Comparison of ENCODE assay signal across 21 cellular contexts in genomic region chr4:152896819-152897218, GRCh38. TPM values are rescaled to one million over a fixed set of nuclear protein-coding genes. Genes with fewer than 3 reads are reported as not detected.
DNase-seq lines count a peak whose midpoint lies in the region; ATAC-seq and TF ChIP-seq lines count a peak whose summit lies in the region.
"Had no signal": no experiment of that assay in that cellular context is flagged by ENCODE, and none has a peak within 500 bp of the region (broad histone marks: within the 10 kb centered on the region; RNA-seq: fewer than 3 reads in every experiment).

No MANE protein-coding gene starts in this region.

- no peak overlapping the region for H3K4me3 Mint-ChIP-seq in stimulated activated naive CD8-positive, alpha-beta T cell treated with anti-CD3 and anti-CD28 coated beads, Interleukin-15, amount 100 ng/mL, for 72 hours
- no peak overlapping the region for H3K4me3 Mint-ChIP-seq in endothelial cell (ENCODE audit: unreplicated experiment)
- H3K4me3 Mint-ChIP-seq: activated naive CD8-positive, alpha-beta T cell treated with anti-CD3 and anti-CD28 coated beads, Interleukin-2, amount 50 U/mL, for 24 hours; CD8-positive, alpha-beta T cell; stimulated activated naive CD8-positive, alpha-beta T cell treated with anti-CD3 and anti-CD28 coated beads, Interleukin-15, Interleukin-2, amounts not matched to agents 100 ng/mL and 50 ng/mL, for 24 hours had no signal

- peaks cover 17% of the 10 kb centered on the region for H3K36me3 Mint-ChIP-seq in endothelial cell (ENCODE audit: low read depth, unreplicated experiment)

- H3K27ac Mint-ChIP-seq in stimulated activated naive CD8-positive, alpha-beta T cell treated with anti-CD3 and anti-CD28 coated beads, Interleukin-15, amount 100 ng/mL, for 72 hours, result no peak overlapping the region
- no peak overlapping the region for H3K27ac Mint-ChIP-seq in endothelial cell (ENCODE audit: unreplicated experiment)
- H3K27ac Mint-ChIP-seq: activated naive CD8-positive, alpha-beta T cell treated with anti-CD3 and anti-CD28 coated beads, Interleukin-2, amount 50 U/mL, for 24 hours; activated T-helper 2 cell treated with anti-CD3 and anti-CD28 coated beads, Interferon-gamma antibody, Interleukin-2, Interleukin-4, amounts not matched to agents 10 μg/mL and 5 μg/mL and 100 μg/mL, durations not matched to agents 14 hours and 24 hours and 36 hours; CD8-positive, alpha-beta T cell; stimulated activated naive CD8-positive, alpha-beta T cell treated with anti-CD3 and anti-CD28 coated beads, Interleukin-15, Interleukin-2, amounts not matched to agents 100 ng/mL and 50 ng/mL, for 24 hours had no signal

- H3K4me3 ChIP-seq in AG04449 (ENCODE audit: low read depth, low read length) (no peak overlapping the region), GM23248 (no peak overlapping the region), cardiac fibroblast (replicated peaks in 1 of 2; ENCODE audit: low read depth in 2 of 2, low read length in 2 of 2) (no peak overlapping the region)
- H3K4me3 ChIP-seq: lower lobe of right lung, SJSA1 had no signal

- no peaks in the 10 kb centered on the region for H3K9me3 ChIP-seq in GM23248 (ENCODE audit: low read depth)
- H3K9me3 ChIP-seq: lower lobe of right lung, SJSA1 had no signal

- H3K9me3 Mint-ChIP-seq in stimulated activated naive CD8-positive, alpha-beta T cell treated with anti-CD3 and anti-CD28 coated beads, Interleukin-15, amount 100 ng/mL, for 72 hours, result no peaks in the 10 kb centered on the region
- H3K9me3 Mint-ChIP-seq in endothelial cell (ENCODE audit: unreplicated experiment), result no peaks in the 10 kb centered on the region
- H3K9me3 Mint-ChIP-seq: activated naive CD8-positive, alpha-beta T cell treated with anti-CD3 and anti-CD28 coated beads, Interleukin-2, amount 50 U/mL, for 24 hours; activated T-helper 2 cell treated with anti-CD3 and anti-CD28 coated beads, Interferon-gamma antibody, Interleukin-2, Interleukin-4, amounts not matched to agents 10 μg/mL and 5 μg/mL and 100 μg/mL, durations not matched to agents 14 hours and 24 hours and 36 hours; CD8-positive, alpha-beta T cell; stimulated activated naive CD8-positive, alpha-beta T cell treated with anti-CD3 and anti-CD28 coated beads, Interleukin-15, Interleukin-2, amounts not matched to agents 100 ng/mL and 50 ng/mL, for 24 hours had no signal

- H4K20me1 ChIP-seq in GM23248 (ENCODE audit: insufficient read depth), result 0 out of 2 replicates have a peak, but pooled peaks cover 3% of the 10 kb centered on the region

- 16 to 25% methylated on average over 1 of the region's 1 CpG for WGBS in GM23248 (ENCODE audit: low coverage in 1 of 2, low lambda C conversion rate in 2 of 2, missing lambda C conversion rate in 2 of 2), 2 experiments

- peaks cover 6% of the 10 kb centered on the region for H3K4me1 Mint-ChIP-seq in stimulated activated naive CD8-positive, alpha-beta T cell treated with anti-CD3 and anti-CD28 coated beads, Interleukin-15, amount 100 ng/mL, for 72 hours
- no peaks in the 10 kb centered on the region for H3K4me1 Mint-ChIP-seq in endothelial cell (ENCODE audit: unreplicated experiment)
- H3K4me1 Mint-ChIP-seq: activated naive CD8-positive, alpha-beta T cell treated with anti-CD3 and anti-CD28 coated beads, Interleukin-2, amount 50 U/mL, for 24 hours had no signal

- no peak for ATAC-seq in stimulated activated naive CD8-positive, alpha-beta T cell treated with anti-CD3 and anti-CD28 coated beads, Interleukin-15, amount 100 ng/mL, for 72 hours
- ATAC-seq in HG03432 (IDR thresholded peaks at IDR 0.05; ENCODE audit: unreplicated experiment), result no peak
- ATAC-seq: activated naive CD8-positive, alpha-beta T cell treated with anti-CD3 and anti-CD28 coated beads, Interleukin-2, amount 50 U/mL, for 24 hours; CD8-positive, alpha-beta T cell; lower lobe of right lung; sciatic nerve had no signal

- H3K27ac ChIP-seq in GM23248, result peak overlapping the region; percentile 4; the same call in 1 of the 2 replicates
- H3K27ac ChIP-seq in RWPE1, result no peak overlapping the region
- H3K27ac ChIP-seq: KMS-11, lower lobe of right lung, SJSA1 had no signal

- H3K4me1 ChIP-seq in GM23248 (ENCODE audit: insufficient read depth), result peaks cover 14% of the 10 kb centered on the region
- H3K4me1 ChIP-seq: lower lobe of right lung, SJSA1 had no signal

- H3K9ac ChIP-seq in GM23248, result no peak overlapping the region
- H3K9ac ChIP-seq: KMS-11 had no signal

- no peaks in the 10 kb centered on the region for H3K9me2 ChIP-seq in GM23248 (ENCODE audit: insufficient read depth)

- H3K36me3 ChIP-seq in GM23248 (ENCODE audit: low read depth), result 0 out of 2 replicates have a peak, but pooled peaks cover 3% of the 10 kb centered on the region
- H3K36me3 ChIP-seq: SJSA1 had no signal

- no peaks in the 10 kb centered on the region for H3K27me3 Mint-ChIP-seq in stimulated activated naive CD8-positive, alpha-beta T cell treated with anti-CD3 and anti-CD28 coated beads, Interleukin-15, amount 100 ng/mL, for 72 hours
- H3K27me3 Mint-ChIP-seq in endothelial cell (ENCODE audit: unreplicated experiment), result no peaks in the 10 kb centered on the region
- H3K27me3 Mint-ChIP-seq: activated naive CD8-positive, alpha-beta T cell treated with anti-CD3 and anti-CD28 coated beads, Interleukin-2, amount 50 U/mL, for 24 hours; stimulated activated naive CD8-positive, alpha-beta T cell treated with anti-CD3 and anti-CD28 coated beads, Interleukin-15, Interleukin-2, amounts not matched to agents 100 ng/mL and 50 ng/mL, for 24 hours had no signal

- in situ Hi-C loops in GM23248 (cut with MboI), result no loop called here

- H3K4me2 ChIP-seq in GM23248 (ENCODE audit: unreplicated experiment), result no peak overlapping the region
- H3K4me2 ChIP-seq: KMS-11 had no signal

- CTCF ChIA-PET in AG04449 (lab: Yijun Ruan, JAX) (interaction anchor here (1.1 to 2.5 kb wide), 3 partner anchors 187 to 231 kb away, joined by 3 to 6 read pairs (median 4); no protein-coding TSS in a partner anchor), RWPE1 (lab: Yijun Ruan, JAX) (no interaction called here)

- H2AFZ ChIP-seq in GM23248, result no peak overlapping the region

- no peaks in the 10 kb centered on the region for H3K79me2 ChIP-seq in GM23248 (ENCODE audit: insufficient read depth)

- H3F3A ChIP-seq in GM23248 (ENCODE audit: insufficient read depth), result peaks cover 12% of the 10 kb centered on the region; the same call in 1 of the 2 replicates

- no peaks in the 10 kb centered on the region for H3K27me3 ChIP-seq in GM23248 (replicated peaks; ENCODE audit: insufficient read depth)
- H3K27me3 ChIP-seq: SJSA1 had no signal

- DNase-seq in AG04449 (ENCODE audit: low read depth, low spot score) (peak; percentile 40), GM23248 (peak; percentile 41), NCI-H526 treated with DMSO at 0.1 percent for 48 hours (lab: John Stamatoyannopoulos, UW) (peak; percentile 47), cardiac fibroblast (ENCODE audit: low read depth in 2 of 2) (peak; percentile 4 to 15), endothelial cell (ENCODE audit: low spot score) (no peak), RWPE1 (ENCODE audit: low spot score) (no peak)
- DNase-seq in stimulated activated naive CD8-positive, alpha-beta T cell treated with anti-CD3 and anti-CD28 coated beads, Interleukin-15, amount 100 ng/mL, for 72 hours, result no peak
- DNase-seq: activated naive CD8-positive, alpha-beta T cell treated with anti-CD3 and anti-CD28 coated beads, Interleukin-2, amount 50 U/mL, for 24 hours; CD8-positive, alpha-beta T cell; DMS79 treated with DMSO at 0.1 percent for 48 hours; effector memory CD4-positive, alpha-beta T cell; lower lobe of right lung; NCI-H524; stimulated activated CD4-positive, alpha-beta T cell treated with anti-CD3 and anti-CD28 coated beads, Interleukin-1b, Interleukin-23, amount 100 ng/mL, for 48 hours; trophoblast cell had no signal

- POLR2A ChIA-PET in AG04449 (lab: Yijun Ruan, JAX), result no interaction called here
- POLR2A ChIA-PET in RWPE1 (lab: Yijun Ruan, JAX; ENCODE audit: low non-redundant PET), result no interaction called here

- TF ChIP-seq CTCF in AG04449 (IDR thresholded peaks at IDR 0.05; ENCODE audit: insufficient read depth, low read length, missing control alignments), result no peak
- TF ChIP-seq CTCF in cardiac fibroblast (IDR thresholded peaks at IDR 0.05; ENCODE audit: low read depth, low read length), result no peak
- TF ChIP-seq CTCF in endothelial cell (IDR thresholded peaks at IDR 0.05; ENCODE audit: unreplicated experiment), result no peak
- TF ChIP-seq CTCF in RWPE1 (conservative IDR thresholded peaks at IDR 0.05; ENCODE audit: low read depth), result no peak

RNA-seq across cellular contexts. Expression of gene FHDC1, which starts 39.3 kb away (rescaled TPM):
- 0.22 and 0.25 TPM in 2 replicates for total RNA-seq in GM23248 (2014; rRNA removed; shearing (Covaris generic))
- polyA plus RNA-seq in GM23248 (2016; fragmentation: Nextera tagmentation; extraction: Ambion mirVana), result 0.43 and 0.51 TPM in 2 replicates
- total RNA-seq in endothelial cell (ENCODE audit: unreplicated experiment), result 0.90 TPM

Comparison
In these comparisons a context has a peak if more than half of its experiments do, and no peak if none do; other contexts are left out.
1. DNase-seq: peak in AG04449 (single experiment), GM23248 (single experiment), NCI-H526 treated with DMSO at 0.1 percent for 48 hours (single experiment) and cardiac fibroblast (2 of 2); none in stimulated activated naive CD8-positive, alpha-beta T cell treated with anti-CD3 and anti-CD28 coated beads, Interleukin-15, amount 100 ng/mL, for 72 hours (0 of 2), endothelial cell (single experiment) and RWPE1 (single experiment).